Comparison of ENCODE assay signal across 26 cellular contexts in the genomic region with DNA sequence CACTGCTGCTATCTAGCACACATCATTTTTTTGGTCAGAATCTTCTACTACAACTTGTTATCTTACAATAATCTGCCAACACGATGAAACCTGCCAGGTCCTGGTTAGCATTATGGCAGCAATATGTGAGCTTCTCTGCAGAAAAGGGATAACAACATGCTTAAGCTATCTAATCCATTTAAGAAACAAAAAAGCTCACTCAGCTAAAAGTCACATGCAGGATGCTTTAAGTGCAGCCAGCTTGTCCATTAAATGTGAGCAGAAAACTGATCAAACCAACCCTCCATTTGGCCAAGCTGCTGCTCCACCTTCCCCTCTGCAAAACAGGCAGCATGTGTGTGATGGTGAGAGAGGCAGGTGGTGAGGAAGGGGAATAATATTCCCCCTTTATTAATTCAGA.
"Had no signal": no experiment of that assay in that cellular context is flagged by ENCODE, and none has a peak within 500 bp of the region (broad histone marks: within the 10 kb centered on the region; RNA-seq: fewer than 3 reads in every experiment).

No MANE protein-coding gene starts in this region.

- H3K4me1 ChIP-seq: colonic mucosa, gastroesophageal sphincter, heart left ventricle, testis, transverse colon had no signal

- H3K9me3 Mint-ChIP-seq: activated CD4-positive, alpha-beta memory T cell treated with anti-CD3 and anti-CD28 coated beads for 36 hours; activated CD4-positive, alpha-beta T cell treated with anti-CD3 and anti-CD28 coated beads, Interleukin-2, amount 10 ng/mL, durations not matched to agents 24 days and 14 days; activated T-helper 1 cell treated with anti-CD3 and anti-CD28 coated beads, Interleukin-12 subunit alpha, Interleukin-12 subunit beta, Interleukin-2, Interleukin-4 antibody, amounts not matched to agents 30 ng/mL and 10 ng/mL and 1 ng/mL, durations not matched to agents 14 hours and 24 hours and 36 hours; immature natural killer cell; naive thymus-derived CD8-positive, alpha-beta T cell; neural crest cell had no signal

- H3K9me3 ChIP-seq: colonic mucosa, gastroesophageal sphincter, heart left ventricle, testis, transverse colon had no signal

- H3K27me3 Mint-ChIP-seq: activated CD4-positive, alpha-beta memory T cell treated with anti-CD3 and anti-CD28 coated beads for 36 hours; activated CD4-positive, alpha-beta T cell treated with anti-CD3 and anti-CD28 coated beads, Interleukin-2, amount 10 ng/mL, durations not matched to agents 24 days and 14 days; naive thymus-derived CD8-positive, alpha-beta T cell had no signal

- FAIRE-seq: kidney had no signal

- H3K4me3 Mint-ChIP-seq: activated CD4-positive, alpha-beta memory T cell treated with anti-CD3 and anti-CD28 coated beads for 36 hours; activated CD4-positive, alpha-beta T cell treated with anti-CD3 and anti-CD28 coated beads, Interleukin-2, amount 10 ng/mL, durations not matched to agents 24 days and 14 days; activated T-helper 1 cell treated with anti-CD3 and anti-CD28 coated beads, Interleukin-12 subunit alpha, Interleukin-12 subunit beta, Interleukin-2, Interleukin-4 antibody, amounts not matched to agents 30 ng/mL and 10 ng/mL and 1 ng/mL, durations not matched to agents 14 hours and 24 hours and 36 hours; immature natural killer cell; naive thymus-derived CD8-positive, alpha-beta T cell; neural crest cell had no signal

- H3K27ac Mint-ChIP-seq: activated CD4-positive, alpha-beta memory T cell treated with anti-CD3 and anti-CD28 coated beads for 36 hours; activated CD4-positive, alpha-beta T cell treated with anti-CD3 and anti-CD28 coated beads, Interleukin-2, amount 10 ng/mL, durations not matched to agents 24 days and 14 days; activated T-helper 1 cell treated with anti-CD3 and anti-CD28 coated beads, Interleukin-12 subunit alpha, Interleukin-12 subunit beta, Interleukin-2, Interleukin-4 antibody, amounts not matched to agents 30 ng/mL and 10 ng/mL and 1 ng/mL, durations not matched to agents 14 hours and 24 hours and 36 hours had no signal

- H3K27me3 ChIP-seq: colonic mucosa, gastroesophageal sphincter, heart left ventricle, testis, transverse colon had no signal

- H3K4me3 ChIP-seq: colonic mucosa, gastroesophageal sphincter, heart left ventricle, testis, transverse colon had no signal

- H3K4me1 Mint-ChIP-seq: activated CD4-positive, alpha-beta T cell treated with anti-CD3 and anti-CD28 coated beads, Interleukin-2, amount 10 ng/mL, durations not matched to agents 24 days and 14 days; immature natural killer cell; naive thymus-derived CD8-positive, alpha-beta T cell had no signal

- DNase-seq: activated CD4-positive, alpha-beta memory T cell treated with anti-CD3 and anti-CD28 coated beads for 36 hours; activated CD4-positive, alpha-beta T cell treated with anti-CD3 and anti-CD28 coated beads, Interleukin-2, amount 10 ng/mL, durations not matched to agents 24 days and 14 days; activated CD4-positive, CD25-positive, alpha-beta regulatory T cell treated with anti-CD3 and anti-CD28 coated beads, Interleukin-2, amount 50 U/mL, for 72 hours; activated CD8-positive, alpha-beta memory T cell treated with anti-CD3 and anti-CD28 coated beads, Interleukin-2, amount 50 U/mL, for 4 hours; activated gamma-delta T cell; activated naive CD4-positive, alpha-beta T cell treated with anti-CD3 and anti-CD28 coated beads, Interleukin-2, amount 50 U/mL, for 16 hours; activated T-cell treated with anti-CD3 and anti-CD28 coated beads, Interleukin-2, amount 50 U/mL, for 1 hour; amniotic stem cell; colonic mucosa; effector CD8-positive, alpha-beta T cell; erythroblast; heart left ventricle; hypothalamus; immature natural killer cell; kidney; left colon; naive thymus-derived CD8-positive, alpha-beta T cell; nucleus accumbens; stimulated activated CD4-positive, alpha-beta T cell treated with anti-CD3 and anti-CD28 coated beads, Interleukin-2, amount 100 ng/mL, for 48 hours; stimulated activated naive CD8-positive, alpha-beta T cell treated with anti-CD3 and anti-CD28 coated beads, Interleukin-15, Interleukin-2, amounts not matched to agents 100 U/mL and 50 U/mL, for 24 hours; testis; transverse colon had no signal

- ATAC-seq: gastroesophageal sphincter; heart left ventricle; left colon; naive thymus-derived CD8-positive, alpha-beta T cell; right cardiac atrium; stimulated activated naive CD8-positive, alpha-beta T cell treated with anti-CD3 and anti-CD28 coated beads, Interleukin-15, Interleukin-2, amounts not matched to agents 100 U/mL and 50 U/mL, for 24 hours had no signal

- H3K27ac ChIP-seq: colonic mucosa, gastroesophageal sphincter, heart left ventricle, testis, transverse colon had no signal
